Comparison of ENCODE assay signal across 4 cellular contexts in genomic region chr1:179804417-179804816, GRCh38.
DNase-seq lines count a peak whose midpoint lies in the region; ATAC-seq, FAIRE-seq and TF ChIP-seq lines count a peak whose summit lies in the region.
"Not testable (repeated sequence)": the region's sequence is repeated elsewhere in the genome, so short reads cannot be mapped to it uniquely, and the experiment has no call there.

No MANE protein-coding gene starts in this region.

- not testable (repeated sequence) for ATAC-seq in SK-N-SH treated with all-trans-retinoic acid at 6 μM for 48 hours, K562

- H3K9me3 ChIP-seq in HEK293 (ENCODE audit: control insufficient read depth, insufficient read depth, low read depth, low read length); K562 (replicated peaks; ENCODE audit: control insufficient read depth, insufficient read depth, low read depth, low read length): not testable (repeated sequence)

- peaks cover 30 to 64% of the 10 kb centered on the region in 2 experiments for H3K27me3 ChIP-seq in K562 (ENCODE audit: control insufficient read depth in 2 of 2, insufficient read depth in 2 of 2, low read length in 2 of 2)

- H4K20me1 ChIP-seq in K562 (replicated peaks; ENCODE audit: control insufficient read depth, insufficient read depth, low read length), result not testable (repeated sequence)

- H3K27ac ChIP-seq in HEK293 (ENCODE audit: extremely low read depth, low read depth, low read length); K562 (ENCODE audit: extremely low read depth, low read depth, low read length): not testable (repeated sequence)

- H3K4me2 ChIP-seq in K562 (ENCODE audit: insufficient read depth, low read length), result not testable (repeated sequence)

- peak; percentile 44 for DNase-seq in NCI-H2171 treated with DMSO at 0.1 percent for 48 hours (lab: John Stamatoyannopoulos, UW)
- not testable (repeated sequence) for DNase-seq in K562 (ENCODE audit: extremely low read depth in 1 of 4, low spot score in 3 of 4)

- not testable (repeated sequence) for H3K9ac ChIP-seq in K562 (ENCODE audit: insufficient read depth in 1 of 2, low read depth in 2 of 2, low read length in 2 of 2)

- CTCF ChIA-PET in HEK293 (lab: Yijun Ruan, JAX), result interaction anchor here (2.4 kb wide), 1 partner anchor 10 kb away, joined by 13 read pairs; no protein-coding TSS in a partner anchor
- CTCF ChIA-PET in K562 (lab: Yijun Ruan, JAX; ENCODE audit: low intra/inter-chr PET ratio), result not testable (repeated sequence)

- WGBS in K562 (ENCODE audit: insufficient coverage, low coverage, missing lambda C conversion rate), result 0% methylated on average over 2 of the region's 2 CpGs

- not testable (repeated sequence) for H3K9me1 ChIP-seq in K562 (ENCODE audit: control insufficient read depth, insufficient read depth, low read length)

- H2AFZ ChIP-seq in K562 (ENCODE audit: low read depth, low read length), result not testable (repeated sequence)

- H3K4me1 ChIP-seq in HEK293 (ENCODE audit: control insufficient read depth, insufficient read depth, low read length); K562 (replicated peaks in 1 of 2; ENCODE audit: control insufficient read depth in 2 of 2, insufficient read depth in 2 of 2, low read length in 2 of 2): not testable (repeated sequence)

- not testable (repeated sequence) for TF ChIP-seq EP300 in K562 (IDR thresholded peaks at IDR 0.05; ENCODE audit: low read length)

- H3K79me2 ChIP-seq in K562 (ENCODE audit: control insufficient read depth, insufficient read depth, low read length), result not testable (repeated sequence)

- in situ Hi-C loops in K562 (cut with MboI), result loop anchor here (5.0 to 10.0 kb wide), 2 partner anchors 87 to 560 kb away; no protein-coding TSS in a partner anchor

- BruUV-seq in K562 (replicated peaks; lab: Mats Ljungman, UMichigan), result not testable (repeated sequence)

- POLR2A ChIA-PET in HEK293 (lab: Yijun Ruan, JAX); K562 (lab: Yijun Ruan, JAX): not testable (repeated sequence)

- TF ChIP-seq RAD21 in K562 (CRISPR knock-in tag; conservative IDR thresholded peaks at IDR 0.05 in 1 of 2, IDR thresholded peaks at IDR 0.05 in 1 of 2), result not testable (repeated sequence)

- not testable (repeated sequence) for TF ChIP-seq POLR2A in K562 (conservative IDR thresholded peaks at IDR 0.05)

- not testable (repeated sequence) for H3K4me3 ChIP-seq in HEK293 (ENCODE audit: low read depth, low read length); K562

- not testable (repeated sequence) for FAIRE-seq in K562 (lab: Jason Lieb, UNC)

- intact Hi-C loops in K562 (cut with micrococcal nuclease), result not testable (repeated sequence)

- H3K36me3 ChIP-seq in HEK293 (ENCODE audit: control insufficient read depth in 2 of 2, insufficient read depth in 1 of 2, low read length in 2 of 2); K562 (ENCODE audit: control insufficient read depth, insufficient read depth, low read length): not testable (repeated sequence)

- TF ChIP-seq CTCF in HEK293 (tag by site-specific recombination; IDR thresholded peaks at IDR 0.05); K562 (IDR thresholded peaks at IDR 0.05 in 2 of 3, conservative IDR thresholded peaks at IDR 0.05 in 1 of 3; ENCODE audit: insufficient read depth in 2 of 3, low read depth in 1 of 3, low read length in 3 of 3): not testable (repeated sequence)

TF ChIP-seq in HEK293, 187 proteins besides CTCF, POLR2A, EP300 and RAD21:
- TF ChIP-seq ZNF146 (tag by site-specific recombination; IDR thresholded peaks at IDR 0.05), result peak; percentile 93

TF ChIP-seq in SK-N-SH treated with all-trans-retinoic acid at 6 μM for 48 hours, 23 proteins besides CTCF, POLR2A, EP300 and RAD21:
- peak; percentile 84 for TF ChIP-seq ZNF8 (CRISPR knock-in tag; IDR thresholded peaks at IDR 0.05)

TF ChIP-seq in K562, 482 proteins besides CTCF, POLR2A, EP300 and RAD21:
- peak; percentile 89 for TF ChIP-seq ZNF146 (CRISPR knock-in tag; IDR thresholded peaks at IDR 0.05; ENCODE audit: unreplicated experiment)
TF ChIP-seq in K562: peak in this region for 1; not testable (repeated sequence) for 481.
